In the genomic region with DNA sequence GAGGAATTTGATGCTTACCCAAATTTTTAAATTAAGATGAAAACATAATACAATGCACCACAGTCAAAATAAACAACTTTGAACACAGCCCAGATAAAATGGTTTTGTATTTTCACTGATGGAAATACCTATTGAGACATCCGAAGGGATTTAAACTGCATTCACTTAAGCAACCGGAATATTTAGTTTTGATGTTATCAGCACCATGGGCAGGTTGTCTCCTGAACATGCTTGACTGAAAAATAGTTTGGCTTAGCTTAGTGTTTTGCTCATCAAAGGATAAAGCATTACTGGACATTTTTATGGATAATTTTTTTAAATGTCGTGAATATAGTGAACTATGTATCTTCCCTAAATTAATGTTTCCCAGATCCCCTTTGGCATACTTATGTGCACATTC, we compare ENCODE assay signal across 16 cellular contexts.
"Had no signal": no experiment of that assay in that cellular context is flagged by ENCODE, and none has a peak within 500 bp of the region (broad histone marks: within the 10 kb centered on the region; RNA-seq: fewer than 3 reads in every experiment).

No MANE protein-coding gene starts in this region.

- H3K36me3 ChIP-seq: neutrophil, tibial artery, upper lobe of right lung, vagina had no signal

- ATAC-seq: esophagus mucosa; foreskin keratinocyte; naive thymus-derived CD8-positive, alpha-beta T cell; right cardiac atrium; stimulated activated naive CD8-positive, alpha-beta T cell treated with anti-CD3 and anti-CD28 coated beads, Interleukin-15, Interleukin-2, amounts not matched to agents 100 U/mL and 50 U/mL, for 24 hours; upper lobe of right lung had no signal

- H3K4me3 ChIP-seq: dorsolateral prefrontal cortex, tibial artery, upper lobe of right lung, vagina had no signal

- DNase-seq: cortex of kidney; dorsolateral prefrontal cortex; effector CD8-positive, alpha-beta T cell; kidney glomerular epithelial cell; naive thymus-derived CD8-positive, alpha-beta T cell; right cardiac atrium; small intestine; stimulated activated CD4-positive, alpha-beta T cell treated with anti-CD3 and anti-CD28 coated beads, Interleukin-12 subunit alpha, Interleukin-12 subunit beta, amount 100 ng/mL, for 4 hours; stimulated activated CD4-positive, alpha-beta T cell treated with anti-CD3 and anti-CD28 coated beads, Interleukin-2, amount 100 ng/mL, for 48 hours; stimulated activated naive CD8-positive, alpha-beta T cell treated with anti-CD3 and anti-CD28 coated beads, Interleukin-15, Interleukin-2, amounts not matched to agents 100 U/mL and 50 U/mL, for 24 hours; tibial artery; upper lobe of right lung had no signal

- H3K27ac ChIP-seq: dorsolateral prefrontal cortex, foreskin keratinocyte, neutrophil, upper lobe of right lung, vagina had no signal

- H3K4me1 ChIP-seq: upper lobe of right lung had no signal

- H3K9me3 ChIP-seq: neutrophil, tibial artery, upper lobe of right lung, vagina had no signal

- H3K27me3 ChIP-seq: foreskin keratinocyte, neutrophil, tibial artery, upper lobe of right lung, vagina had no signal
